Comparison of ENCODE assay signal across 24 cellular contexts in the genomic region with DNA sequence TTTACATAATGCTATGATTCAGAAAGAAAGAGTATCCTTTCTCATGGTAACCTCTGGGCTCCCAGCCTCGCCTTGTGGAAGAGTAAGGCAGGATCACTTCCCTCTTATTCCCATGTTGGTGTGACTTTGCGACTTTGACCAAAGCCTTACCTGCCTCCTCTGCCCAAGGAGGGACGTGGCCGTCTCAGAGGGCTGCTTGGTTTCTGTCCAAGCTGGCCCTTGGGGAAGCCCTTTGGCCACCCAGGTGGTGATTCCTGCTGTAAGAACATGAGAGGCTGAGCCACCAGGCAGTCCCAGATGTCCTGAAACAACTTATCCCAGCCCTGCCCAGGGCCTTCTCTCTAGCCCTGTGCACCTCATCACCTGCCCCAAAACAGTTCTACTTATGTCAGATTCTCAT. TPM values are rescaled to one million over a fixed set of nuclear protein-coding genes. Genes with fewer than 3 reads are reported as not detected.
DNase-seq lines count a peak whose midpoint lies in the region; ATAC-seq, FAIRE-seq and TF ChIP-seq lines count a peak whose summit lies in the region.
"Had no signal": no experiment of that assay in that cellular context is flagged by ENCODE, and none has a peak within 500 bp of the region (broad histone marks: within the 10 kb centered on the region; RNA-seq: fewer than 3 reads in every experiment).

No MANE protein-coding gene starts in this region.

- peaks cover 16% of the 10 kb centered on the region for H3K4me1 Mint-ChIP-seq in chondrocyte (ENCODE audit: low read depth)
- H3K4me1 Mint-ChIP-seq: CD8-positive, alpha-beta memory T cell had no signal

- POLR2A ChIA-PET in A549 (lab: Yijun Ruan, JAX) (interaction anchor here (0.5 to 1.9 kb wide), 3 partner anchors 132 to 1318 kb away, joined by 3 to 13 read pairs (median 5); a partner anchor contains a TSS), H1 (lab: Charles Lee; ENCODE audit: partially characterized antibody) (no interaction called here)

- H3K14ac ChIP-seq in H1 (ENCODE audit: insufficient read length) (no peak overlapping the region), neuronal stem cell (ENCODE audit: low read length) (no peak overlapping the region)

- H3K36me3 Mint-ChIP-seq in chondrocyte (ENCODE audit: low read depth): peaks cover 8% of the 10 kb centered on the region
- H3K36me3 Mint-ChIP-seq: CD8-positive, alpha-beta memory T cell had no signal

- no peak overlapping the region for H3K18ac ChIP-seq in H1 (ENCODE audit: extremely low read depth, low read length)
- H3K18ac ChIP-seq in neuronal stem cell (ENCODE audit: low read length): peak overlapping the region; percentile 38

- H3K9me3 ChIP-seq in A549 (peaks cover 49% of the 10 kb centered on the region), H1 (ENCODE audit: insufficient read depth in 2 of 2, low read depth in 1 of 2, low read length in 1 of 2) (no peaks in the 10 kb centered on the region), neuronal stem cell (replicated peaks in 1 of 2; ENCODE audit: control insufficient read depth in 2 of 2, insufficient read depth in 1 of 2, low read depth in 1 of 2, low read length in 2 of 2) (no peaks in the 10 kb centered on the region), tibial artery (no peaks in the 10 kb centered on the region)

- peaks cover 19% of the 10 kb centered on the region for H3K9me3 Mint-ChIP-seq in chondrocyte (ENCODE audit: low read depth)
- H3K9me3 Mint-ChIP-seq: CD8-positive, alpha-beta memory T cell; HFFc6 had no signal

- H4K91ac ChIP-seq in H1 (replicated peaks; ENCODE audit: insufficient read length, low read length): no peak overlapping the region
- no peak overlapping the region for H4K91ac ChIP-seq in neuronal stem cell (ENCODE audit: low read depth, low read length, poor library complexity)

- no peak overlapping the region for H3K56ac ChIP-seq in H1 (replicated peaks; ENCODE audit: insufficient read length, low read depth, low read length)

- H3K4me3 Mint-ChIP-seq in chondrocyte (ENCODE audit: unreplicated experiment): no peak overlapping the region
- H3K4me3 Mint-ChIP-seq: CD8-positive, alpha-beta memory T cell; HFFc6 had no signal

- H3K4me1 ChIP-seq in A549 (peaks cover 42% of the 10 kb centered on the region), H1 (replicated peaks in 1 of 4; ENCODE audit: control insufficient read depth in 3 of 4, insufficient read depth in 4 of 4, low read length in 3 of 4) (peaks cover 0 to 4% (median 0%) of the 10 kb centered on the region in 4 experiments; a peak in 1 of 7 replicates), neuronal stem cell (ENCODE audit: control insufficient read depth in 2 of 2, insufficient read depth in 1 of 2, low read depth in 1 of 2, low read length in 2 of 2) (peaks cover 9% of the 10 kb centered on the region in 2 donors), tibial artery (peaks cover 0 to 2% (median 0%) of the 10 kb centered on the region in 4 donors)

- H3K27ac Mint-ChIP-seq in chondrocyte (ENCODE audit: unreplicated experiment): no peak overlapping the region
- H3K27ac Mint-ChIP-seq: CD8-positive, alpha-beta memory T cell had no signal

- no peak overlapping the region for H4K5ac ChIP-seq in H1 (ENCODE audit: insufficient read length, low read depth, low read length)

- no peaks in the 10 kb centered on the region for H3K27me3 Mint-ChIP-seq in chondrocyte (ENCODE audit: low read depth)

- H2AK5ac ChIP-seq in H1 (ENCODE audit: low read depth, low read length): no peak overlapping the region
- no peak overlapping the region for H2AK5ac ChIP-seq in neuronal stem cell (ENCODE audit: low read depth, low read length)

- no peak overlapping the region for H2BK12ac ChIP-seq in H1 (ENCODE audit: low read depth, low read length)
- H2BK12ac ChIP-seq in neuronal stem cell (ENCODE audit: low read length): no peak overlapping the region

- no peaks in the 10 kb centered on the region for H3K79me2 ChIP-seq in H1 (ENCODE audit: control insufficient read depth in 1 of 2, insufficient read depth in 2 of 2, low read length in 2 of 2)

- no peaks in the 10 kb centered on the region for H4K20me1 ChIP-seq in H1 (replicated peaks in 1 of 2; ENCODE audit: control insufficient read depth in 1 of 2, insufficient read depth in 2 of 2, low read length in 2 of 2)

- intact Hi-C loops in tibial artery (cut with DNase I; ENCODE audit: low total_unique reads): no loop called here

- H2AFZ ChIP-seq in H1 (ENCODE audit: low read length) (0 out of 2 replicates have a peak overlapping the region, but pooled peaks have one; percentile 42), neuronal stem cell (ENCODE audit: low read length) (no peak overlapping the region)

- TF ChIP-seq POLR2A in A549 (IDR thresholded peaks at IDR 0.05; ENCODE audit: low read length) (no peak), H1 (IDR thresholded peaks at IDR 0.05; ENCODE audit: control extremely low read depth in 1 of 2, low read depth in 2 of 2, low read length in 2 of 2) (no peak)

- FAIRE-seq in A549 (lab: Jason Lieb, UNC) (no peak), H1 (lab: Jason Lieb, UNC) (no peak)
- FAIRE-seq: D721Med had no signal

- no peak for TF ChIP-seq RAD21 in A549 (conservative IDR thresholded peaks at IDR 0.05 in 1 of 2, IDR thresholded peaks at IDR 0.05 in 1 of 2)
- no peak for TF ChIP-seq RAD21 in H1 (IDR thresholded peaks at IDR 0.05 in 1 of 2, conservative IDR thresholded peaks at IDR 0.05 in 1 of 2; ENCODE audit: low read depth in 2 of 2, low read length in 2 of 2)

- TF ChIP-seq EP300 in A549 (IDR thresholded peaks at IDR 0.05) (no peak), H1 (IDR thresholded peaks at IDR 0.05; ENCODE audit: borderline replicate concordance in 1 of 2, low read depth in 2 of 2, low read length in 2 of 2) (no peak)

- H3K9ac ChIP-seq in H1 (replicated peaks in 1 of 4; ENCODE audit: extremely low read depth in 1 of 4, low read depth in 3 of 4, low read length in 3 of 4): no peak overlapping the region
- no peak overlapping the region for H3K9ac ChIP-seq in neuronal stem cell (ENCODE audit: low read depth, low read length, poor library complexity)

- CTCF ChIA-PET in A549 (lab: Yijun Ruan, JAX): interaction anchor here (1.2 to 2.6 kb wide), 4 partner anchors 13 to 250 kb away, joined by 4 to 11 read pairs (median 4); no protein-coding TSS in a partner anchor
- CTCF ChIA-PET in H1 (lab: Charles Lee; ENCODE audit: partially characterized antibody): interaction anchor here (0.7 to 3.1 kb wide), 2 partner anchors 13 to 14 kb away, joined by 3 to 12 read pairs; a partner anchor contains a TSS

- no peaks in the 10 kb centered on the region for H3K23me2 ChIP-seq in H1 (ENCODE audit: low read depth, low read length)

- DNase-seq in A549 (ENCODE audit: low read depth in 1 of 2, low spot score in 1 of 2) (peak in 1 of 2 experiments; percentile 56), NCI-H460 (ENCODE audit: extremely low read depth, low read depth) (peak; percentile 38), H1 (ENCODE audit: low read depth in 1 of 2, low spot score in 2 of 2) (no peak), neuronal stem cell (ENCODE audit: low spot score) (no peak), chondrocyte (ENCODE audit: low spot score) (no peak), tibial artery (no peak), AG20443 (ENCODE audit: low spot score) (no peak), DMS53 (lab: John Stamatoyannopoulos, UW) (no peak)
- DNase-seq: AML-193; C1 segment of cervical spinal cord; CD8-positive, alpha-beta memory T cell; H7; HFFc6; KG1; NCI-H1105; NCI-H146; NCI-H2029 treated with DMSO at 0.1 percent for 48 hours; NCI-H226; NCI-H524 treated with DMSO at 0.1 percent for 48 hours; Right ventricle myocardium superior had no signal

- H3K4me2 ChIP-seq in A549 (peak overlapping the region; percentile 52; the same call in 2 of the 3 replicates), H1 (ENCODE audit: insufficient read depth in 1 of 2, low read depth in 2 of 2, low read length in 2 of 2) (no peak overlapping the region), neuronal stem cell (ENCODE audit: insufficient read depth, low read length, poor library complexity, severe bottlenecking) (no peak overlapping the region)

- ATAC-seq in A549: peak in 1 of 2 experiments; percentile 6; a peak in 1 of 6 replicates
- ATAC-seq: SK-N-SH treated with all-trans-retinoic acid at 6 μM for 48 hours had no signal

- no peak overlapping the region for H3K4ac ChIP-seq in H1 (replicated peaks; ENCODE audit: insufficient read length, low read depth, low read length)
- peak overlapping the region; percentile 13 for H3K4ac ChIP-seq in neuronal stem cell (ENCODE audit: low read length)

- H3K4me3 ChIP-seq in A549: no peak overlapping the region
- no peak overlapping the region for H3K4me3 ChIP-seq in H1 (ENCODE audit: extremely low read depth in 1 of 4, insufficient read depth in 2 of 4, low read depth in 3 of 4, low read length in 4 of 4)
- H3K4me3 ChIP-seq in neuronal stem cell (ENCODE audit: low read length in 2 of 2): no peak overlapping the region
- no peak overlapping the region for H3K4me3 ChIP-seq in tibial artery

- no peaks in the 10 kb centered on the region for H3K79me1 ChIP-seq in H1 (ENCODE audit: low read depth, low read length)
- H3K79me1 ChIP-seq in neuronal stem cell (ENCODE audit: low read depth, low read length): no peaks in the 10 kb centered on the region

- no peak overlapping the region for H4K8ac ChIP-seq in H1 (ENCODE audit: extremely low read depth, insufficient read depth, low read length)
- H4K8ac ChIP-seq in neuronal stem cell (ENCODE audit: low read depth, low read length): no peak overlapping the region

- no peak overlapping the region for H3K23ac ChIP-seq in H1 (ENCODE audit: insufficient read length)
- no peak overlapping the region for H3K23ac ChIP-seq in neuronal stem cell (ENCODE audit: low read depth, low read length, poor library complexity)

- H2BK5ac ChIP-seq in H1 (ENCODE audit: low read depth, low read length) (0 out of 2 replicates have a peak overlapping the region, but pooled peaks have one; percentile 19), neuronal stem cell (ENCODE audit: low read length) (no peak overlapping the region)

- H3K27ac ChIP-seq in A549 (peak overlapping the region; percentile 99 to 100), H1 (ENCODE audit: low read depth, low read length) (no peak overlapping the region), neuronal stem cell (replicated peaks; ENCODE audit: low read length) (no peak overlapping the region), tibial artery (no peak overlapping the region)
- H3K27ac ChIP-seq: 22Rv1 had no signal

- H3K27me3 ChIP-seq in H1 (replicated peaks in 1 of 4; ENCODE audit: control insufficient read depth in 3 of 4, extremely low read depth in 1 of 4, insufficient read depth in 3 of 4, low read length in 3 of 4): no peaks in the 10 kb centered on the region
- H3K27me3 ChIP-seq in neuronal stem cell (ENCODE audit: control insufficient read depth in 3 of 3, insufficient read depth in 3 of 3, low read depth in 1 of 3, low read length in 3 of 3): no peaks in the 10 kb centered on the region
- H3K27me3 ChIP-seq in tibial artery: no peaks in the 10 kb centered on the region

- TF ChIP-seq CTCF in A549 (IDR thresholded peaks at IDR 0.05) (no peak), H1 (IDR thresholded peaks at IDR 0.05; ENCODE audit: control extremely low read depth in 1 of 3, insufficient read depth in 1 of 3, low read depth in 1 of 3, low read length in 3 of 3) (no peak), chondrocyte (IDR thresholded peaks at IDR 0.05) (no peak), tibial artery (IDR thresholded peaks at IDR 0.05) (no peak)

- H2BK15ac ChIP-seq in H1 (ENCODE audit: low read length) (no peak overlapping the region), neuronal stem cell (ENCODE audit: low read length) (no peak overlapping the region)

- H2BK120ac ChIP-seq in H1 (replicated peaks; ENCODE audit: low read depth, low read length): no peak overlapping the region
- H2BK120ac ChIP-seq in neuronal stem cell (ENCODE audit: low read depth, low read length): no peak overlapping the region

- H3K36me3 ChIP-seq in H1 (ENCODE audit: control insufficient read depth in 2 of 4, insufficient read depth in 4 of 4, low read length in 3 of 4): no peaks in the 10 kb centered on the region
- no peaks in the 10 kb centered on the region for H3K36me3 ChIP-seq in neuronal stem cell (replicated peaks in 1 of 2; ENCODE audit: control insufficient read depth in 2 of 2, insufficient read depth in 2 of 2, low read length in 2 of 2)
- H3K36me3 ChIP-seq in tibial artery: no peaks in the 10 kb centered on the region

- 0 out of 2 replicates have a peak overlapping the region, but pooled peaks have one; percentile 7 for H2BK20ac ChIP-seq in H1 (ENCODE audit: low read length)

- WGBS in A549 (ENCODE audit: missing lambda C conversion rate): 59% methylated on average over 3 of the region's 4 CpGs
- WGBS in H1 (ENCODE audit: extremely low coverage in 1 of 2, insufficient coverage in 1 of 2, insufficient read length in 1 of 2, insufficient replicate concordance in 2 of 2, low coverage in 1 of 2, low lambda C conversion rate in 2 of 2, missing lambda C conversion rate in 1 of 2), 2 experiments: 81% methylated on average over 4 of the region's 4 CpGs; no CpG with 5 or more reads in 1 of the 2 experiments
- WGBS in neuronal stem cell (ENCODE audit: extremely low coverage in 2 of 2, insufficient read length in 2 of 2, insufficient replicate concordance in 1 of 2), 2 donors: no CpG with 5 or more reads among the region's 4 CpGs

RNA-seq across cellular contexts. Expression of a gene that starts 6.0 kb away (rescaled TPM):
- polyA plus RNA-seq in A549 (2011; rRNA removed) (3.5 and 5.5 TPM in 2 replicates), A549 (2017; fragmentation: RNase III; extraction: RNeasy Plus Mini Kit Qiagen cat#74134 plus additional on column Dnase treatment) (2.0 to 2.9 TPM (median 2.5 TPM) in 3 replicates), H1 (2011; rRNA removed) (not detected in 2 replicates)
- polyA plus RNA-seq in A549 (2012; cell fraction: cytosol; rRNA removed): 0.63 and 0.67 TPM in 2 replicates
- 1.3 and 2.8 TPM in 2 replicates for polyA plus RNA-seq in A549 (2012; cell fraction: nucleus; rRNA removed)
- polyA minus RNA-seq in A549 (2011; rRNA and poly(A)+ RNA removed): 4.1 and 4.9 TPM in 2 replicates
- not detected in 2 replicates for total RNA-seq in NCI-H460 (2014; rRNA removed; shearing (Covaris generic))
- 0.90 TPM in 1 of 2 replicates, not detected in the other for polyA plus RNA-seq in NCI-H460 (2014; cell fraction: nucleus; rRNA removed)
- not detected in 2 replicates for total RNA-seq in H1 (2021; fragmentation: NEBNext Ultra II Directional; extraction: Animal tissue kit (Norgen Biotek cat#: 25700))
- polyA plus RNA-seq in H1 (2011; cell fraction: cytosol; rRNA removed): not detected
- polyA plus RNA-seq in H1 (2011; cell fraction: nucleus; rRNA removed): not detected
- polyA plus RNA-seq in H1 (2012, experiment 1 of 2): not detected in 4 replicates
- polyA plus RNA-seq in H1 (2012, experiment 2 of 2): not detected
- polyA plus RNA-seq in H1 (2013, experiment 1 of 2): not detected
- not detected for polyA plus RNA-seq in H1 (2013, experiment 2 of 2)
- not detected in 2 replicates for polyA minus RNA-seq in H1 (2011; rRNA and poly(A)+ RNA removed)
- not detected for polyA minus RNA-seq in H1 (2011; cell fraction: cytosol; rRNA and poly(A)+ RNA removed)
- polyA minus RNA-seq in H1 (2011; cell fraction: nucleus; rRNA and poly(A)+ RNA removed): 0.50 TPM
- not detected for polyA plus RNA-seq in neuronal stem cell (2013, experiment 1 of 2)
- 0.04 TPM for polyA plus RNA-seq in neuronal stem cell (2013, experiment 2 of 2)
- total RNA-seq in chondrocyte: 0.17 TPM in 1 of 3 replicates, not detected in the others
- total RNA-seq: CD8-positive, alpha-beta memory T cell; H7; HFFc6; OCI-LY7 had no signal
- polyA plus RNA-seq: CD8-positive, alpha-beta memory T cell had no signal

RNA-seq across cellular contexts. Expression of a gene that starts 14.0 kb away (rescaled TPM):
- polyA plus RNA-seq in A549 (2011; rRNA removed): 0.05 TPM in 1 of 2 replicates, not detected in the other
- polyA plus RNA-seq in A549 (2012; cell fraction: cytosol; rRNA removed): 0.03 and 0.04 TPM in 2 replicates
- 0.02 TPM in 1 of 2 replicates, not detected in the other for polyA plus RNA-seq in A549 (2012; cell fraction: nucleus; rRNA removed)
- 0.12 TPM in 1 of 3 replicates, not detected in the others for polyA plus RNA-seq in A549 (2017; fragmentation: RNase III; extraction: RNeasy Plus Mini Kit Qiagen cat#74134 plus additional on column Dnase treatment)
- polyA minus RNA-seq in A549 (2011; rRNA and poly(A)+ RNA removed): 1.1 and 1.2 TPM in 2 replicates
- total RNA-seq in NCI-H460 (2014; rRNA removed; shearing (Covaris generic)): not detected in 2 replicates
- polyA plus RNA-seq in NCI-H460 (2014; cell fraction: nucleus; rRNA removed): not detected in 2 replicates
- not detected in 2 replicates for total RNA-seq in H1 (2021; fragmentation: NEBNext Ultra II Directional; extraction: Animal tissue kit (Norgen Biotek cat#: 25700))
- not detected in 2 replicates for polyA plus RNA-seq in H1 (2011; rRNA removed)
- not detected for polyA plus RNA-seq in H1 (2011; cell fraction: cytosol; rRNA removed)
- not detected for polyA plus RNA-seq in H1 (2011; cell fraction: nucleus; rRNA removed)
- polyA plus RNA-seq in H1 (2012, experiment 1 of 2): not detected in 4 replicates
- polyA plus RNA-seq in H1 (2012, experiment 2 of 2): not detected
- polyA plus RNA-seq in H1 (2013, experiment 1 of 2): not detected
- not detected for polyA plus RNA-seq in H1 (2013, experiment 2 of 2)
- 0.06 TPM in 1 of 2 replicates, not detected in the other for polyA minus RNA-seq in H1 (2011; rRNA and poly(A)+ RNA removed)
- not detected for polyA minus RNA-seq in H1 (2011; cell fraction: cytosol; rRNA and poly(A)+ RNA removed)
- not detected for polyA minus RNA-seq in H1 (2011; cell fraction: nucleus; rRNA and poly(A)+ RNA removed)
- not detected for polyA plus RNA-seq in neuronal stem cell (2013, experiment 1 of 2)
- not detected for polyA plus RNA-seq in neuronal stem cell (2013, experiment 2 of 2)
- not detected in 3 replicates for total RNA-seq in chondrocyte
- total RNA-seq: CD8-positive, alpha-beta memory T cell; H7; HFFc6; OCI-LY7; Right ventricle myocardium superior had no signal
- polyA plus RNA-seq: CD8-positive, alpha-beta memory T cell had no signal

RNA-seq across cellular contexts. Expression of a gene that starts 17.0 kb away (rescaled TPM):
- polyA plus RNA-seq in A549 (2011; rRNA removed): 8.9 and 10.0 TPM in 2 replicates
- polyA plus RNA-seq in A549 (2012; cell fraction: cytosol; rRNA removed): 0.93 and 1.1 TPM in 2 replicates
- polyA plus RNA-seq in A549 (2012; cell fraction: nucleus; rRNA removed): 1.2 and 2.3 TPM in 2 replicates
- 6.9 to 9.8 TPM (median 9.3 TPM) in 3 replicates for polyA plus RNA-seq in A549 (2017; fragmentation: RNase III; extraction: RNeasy Plus Mini Kit Qiagen cat#74134 plus additional on column Dnase treatment)
- 3.8 and 5.9 TPM in 2 replicates for polyA minus RNA-seq in A549 (2011; rRNA and poly(A)+ RNA removed)
- not detected in 2 replicates for total RNA-seq in NCI-H460 (2014; rRNA removed; shearing (Covaris generic))
- polyA plus RNA-seq in NCI-H460 (2014; cell fraction: nucleus; rRNA removed): 0.07 and 0.24 TPM in 2 replicates
- not detected in 2 replicates for total RNA-seq in H1 (2021; fragmentation: NEBNext Ultra II Directional; extraction: Animal tissue kit (Norgen Biotek cat#: 25700))
- polyA plus RNA-seq in H1 (2011; rRNA removed): not detected in 2 replicates
- not detected for polyA plus RNA-seq in H1 (2011; cell fraction: cytosol; rRNA removed)
- polyA plus RNA-seq in H1 (2011; cell fraction: nucleus; rRNA removed): not detected
- not detected in 4 replicates for polyA plus RNA-seq in H1 (2012, experiment 1 of 2)
- not detected for polyA plus RNA-seq in H1 (2012, experiment 2 of 2)
- not detected for polyA plus RNA-seq in H1 (2013, experiment 1 of 2)
- not detected for polyA plus RNA-seq in H1 (2013, experiment 2 of 2)
- polyA minus RNA-seq in H1 (2011; rRNA and poly(A)+ RNA removed): 0.13 TPM in 1 of 2 replicates, not detected in the other
- not detected for polyA minus RNA-seq in H1 (2011; cell fraction: cytosol; rRNA and poly(A)+ RNA removed)
- 0.30 TPM for polyA minus RNA-seq in H1 (2011; cell fraction: nucleus; rRNA and poly(A)+ RNA removed)
- polyA plus RNA-seq in neuronal stem cell (2013, experiment 1 of 2): not detected
- not detected for polyA plus RNA-seq in neuronal stem cell (2013, experiment 2 of 2)
- total RNA-seq in chondrocyte: 0.12 to 0.23 TPM in 2 of 3 replicates, not detected in the other
- total RNA-seq: CD8-positive, alpha-beta memory T cell; H7; HFFc6; OCI-LY7; Right ventricle myocardium superior had no signal
- polyA plus RNA-seq: CD8-positive, alpha-beta memory T cell had no signal

RNA-seq across cellular contexts. Expression of a gene that starts 19.8 kb away (rescaled TPM):
- polyA plus RNA-seq in A549 (2011; rRNA removed): 0.09 and 0.13 TPM in 2 replicates
- polyA plus RNA-seq in A549 (2012; cell fraction: cytosol; rRNA removed): 0.10 and 0.20 TPM in 2 replicates
- polyA plus RNA-seq in A549 (2012; cell fraction: nucleus; rRNA removed): 0.30 and 0.43 TPM in 2 replicates
- 0.05 to 0.14 TPM (median 0.12 TPM) in 3 replicates for polyA plus RNA-seq in A549 (2017; fragmentation: RNase III; extraction: RNeasy Plus Mini Kit Qiagen cat#74134 plus additional on column Dnase treatment)
- polyA minus RNA-seq in A549 (2011; rRNA and poly(A)+ RNA removed): 1.4 and 1.6 TPM in 2 replicates
- total RNA-seq in NCI-H460 (2014; rRNA removed; shearing (Covaris generic)): 0.20 TPM in 1 of 2 replicates, not detected in the other
- polyA plus RNA-seq in NCI-H460 (2014; cell fraction: nucleus; rRNA removed): not detected in 2 replicates
- total RNA-seq in H1 (2021; fragmentation: NEBNext Ultra II Directional; extraction: Animal tissue kit (Norgen Biotek cat#: 25700)): not detected in 2 replicates
- polyA plus RNA-seq in H1 (2011; rRNA removed): not detected in 2 replicates
- not detected for polyA plus RNA-seq in H1 (2011; cell fraction: cytosol; rRNA removed)
- 0.04 TPM for polyA plus RNA-seq in H1 (2011; cell fraction: nucleus; rRNA removed)
- polyA plus RNA-seq in H1 (2012, experiment 1 of 2): not detected in 4 replicates
- not detected for polyA plus RNA-seq in H1 (2012, experiment 2 of 2)
- not detected for polyA plus RNA-seq in H1 (2013, experiment 1 of 2)
- polyA plus RNA-seq in H1 (2013, experiment 2 of 2): not detected
- polyA minus RNA-seq in H1 (2011; rRNA and poly(A)+ RNA removed): not detected in 2 replicates
- not detected for polyA minus RNA-seq in H1 (2011; cell fraction: cytosol; rRNA and poly(A)+ RNA removed)
- polyA minus RNA-seq in H1 (2011; cell fraction: nucleus; rRNA and poly(A)+ RNA removed): not detected
- polyA plus RNA-seq in neuronal stem cell (2013, experiment 1 of 2): not detected
- not detected for polyA plus RNA-seq in neuronal stem cell (2013, experiment 2 of 2)
- total RNA-seq in chondrocyte: not detected in 3 replicates
- total RNA-seq: CD8-positive, alpha-beta memory T cell; H7; HFFc6; OCI-LY7; Right ventricle myocardium superior had no signal
- polyA plus RNA-seq: CD8-positive, alpha-beta memory T cell had no signal

RNA-seq across cellular contexts. Expression of a gene that starts 27.0 kb away (rescaled TPM):
- polyA plus RNA-seq in A549 (2011; rRNA removed) (10.6 and 11.0 TPM in 2 replicates), A549 (2017; fragmentation: RNase III; extraction: RNeasy Plus Mini Kit Qiagen cat#74134 plus additional on column Dnase treatment) (10.3 to 13.1 TPM (median 11.8 TPM) in 3 replicates), H1 (2011; rRNA removed) (not detected in 2 replicates)
- 2.7 and 2.8 TPM in 2 replicates for polyA plus RNA-seq in A549 (2012; cell fraction: cytosol; rRNA removed)
- 3.6 and 5.4 TPM in 2 replicates for polyA plus RNA-seq in A549 (2012; cell fraction: nucleus; rRNA removed)
- 4.4 and 5.9 TPM in 2 replicates for polyA minus RNA-seq in A549 (2011; rRNA and poly(A)+ RNA removed)
- not detected in 2 replicates for total RNA-seq in NCI-H460 (2014; rRNA removed; shearing (Covaris generic))
- polyA plus RNA-seq in NCI-H460 (2014; cell fraction: nucleus; rRNA removed): not detected in 2 replicates
- not detected in 2 replicates for total RNA-seq in H1 (2021; fragmentation: NEBNext Ultra II Directional; extraction: Animal tissue kit (Norgen Biotek cat#: 25700))
- not detected for polyA plus RNA-seq in H1 (2011; cell fraction: cytosol; rRNA removed)
- 0.10 TPM for polyA plus RNA-seq in H1 (2011; cell fraction: nucleus; rRNA removed)
- not detected in 4 replicates for polyA plus RNA-seq in H1 (2012, experiment 1 of 2)
- not detected for polyA plus RNA-seq in H1 (2012, experiment 2 of 2)
- not detected for polyA plus RNA-seq in H1 (2013, experiment 1 of 2)
- not detected for polyA plus RNA-seq in H1 (2013, experiment 2 of 2)
- polyA minus RNA-seq in H1 (2011; rRNA and poly(A)+ RNA removed): 0.13 TPM in 1 of 2 replicates, not detected in the other
- not detected for polyA minus RNA-seq in H1 (2011; cell fraction: cytosol; rRNA and poly(A)+ RNA removed)
- polyA minus RNA-seq in H1 (2011; cell fraction: nucleus; rRNA and poly(A)+ RNA removed): not detected
- polyA plus RNA-seq in neuronal stem cell (2013, experiment 1 of 2): not detected
- polyA plus RNA-seq in neuronal stem cell (2013, experiment 2 of 2): not detected
- total RNA-seq in chondrocyte: 0.10 TPM in 1 of 3 replicates, not detected in the others
- total RNA-seq: CD8-positive, alpha-beta memory T cell; H7; HFFc6; OCI-LY7; Right ventricle myocardium superior had no signal
- polyA plus RNA-seq: CD8-positive, alpha-beta memory T cell had no signal

Comparison
In these comparisons a context has a peak if more than half of its experiments do, and no peak if none do; other contexts are left out.
1. H3K27ac ChIP-seq: peak in A549 (2 of 2); none in H1 (single experiment), neuronal stem cell (single experiment) and tibial artery (0 of 2).